9 cellular contexts compared by ENCODE assay signal in genomic region chr20:43914697-43915208, GRCh38. TPM values are rescaled to one million over a fixed set of nuclear protein-coding genes. Genes with fewer than 3 reads are reported as not detected.
DNase-seq lines count a peak whose midpoint lies in the region; ATAC-seq and TF ChIP-seq lines count a peak whose summit lies in the region.
"Had no signal": no experiment of that assay in that cellular context is flagged by ENCODE, and none has a peak within 500 bp of the region (broad histone marks: within the 10 kb centered on the region; RNA-seq: fewer than 3 reads in every experiment).

TSS of gene TOX2 (plus strand) at chr20:43914852. CDS start at chr20:43914892, 40 bp downstream.

- H3K4me3 ChIP-seq in SJSA1, result peak within 1 kb of the TSS; percentile 61
- peak within 1 kb of the TSS; percentile 55 to 71 for H3K4me3 ChIP-seq in ascending aorta
- peak within 1 kb of the TSS; percentile 57 for H3K4me3 ChIP-seq in iPS-18c (ENCODE audit: insufficient read depth, low read depth, low read length)

- no peak for TF ChIP-seq CTCF in ascending aorta (IDR thresholded peaks at IDR 0.05)

- H3K27me3 ChIP-seq in SJSA1 (replicated peaks) (no peaks in the 10 kb centered on the region), ascending aorta (no peaks in the 10 kb centered on the region)

- DNase-seq in DMS 273 (lab: John Stamatoyannopoulos, UW; ENCODE audit: unreplicated experiment) (peak; percentile 59), DMS 273 treated with DMSO at 0.1 percent for 48 hours (lab: John Stamatoyannopoulos, UW) (no peak), SJSA1 (ENCODE audit: low read depth in 1 of 2, low spot score in 2 of 2) (peak; percentile 42 to 75), ascending aorta (ENCODE audit: low spot score in 2 of 2) (peak in 1 of 2 donors; percentile 74)
- peak; percentile 44 to 53 for DNase-seq in stimulated activated CD4-positive, alpha-beta T cell treated with anti-CD3 and anti-CD28 coated beads, Interleukin-4, amount 100 ng/mL, for 4 hours

- intact Hi-C loops in ascending aorta (cut with DNase I), result loop anchor here (1.0 to 10.0 kb wide), 3 partner anchors 25 to 162 kb away; no protein-coding TSS in a partner anchor

- H3K4me1 ChIP-seq in SJSA1 (replicated peaks) (peaks cover 43% of the 10 kb centered on the region), ascending aorta (no peaks in the 10 kb centered on the region)

- ATAC-seq in HG03108 (IDR thresholded peaks at IDR 0.05; ENCODE audit: unreplicated experiment) (peak; percentile 41), HG02938 (IDR thresholded peaks at IDR 0.05; ENCODE audit: unreplicated experiment) (no peak)

- peak within 1 kb of the TSS; percentile 15 for H3K27ac ChIP-seq in SJSA1
- peak within 1 kb of the TSS in 1 of 2 donors; percentile 58 for H3K27ac ChIP-seq in ascending aorta
- H3K27ac ChIP-seq: 22Rv1 had no signal

- peaks cover 20% of the 10 kb centered on the region for H3K36me3 ChIP-seq in SJSA1
- no peaks in the 10 kb centered on the region for H3K36me3 ChIP-seq in ascending aorta

- H3K9me3 ChIP-seq in SJSA1 (replicated peaks), result no peaks in the 10 kb centered on the region
- H3K9me3 ChIP-seq in ascending aorta, result peaks cover 14 to 22% of the 10 kb centered on the region in 2 donors
- H3K9me3 ChIP-seq in iPS-18c (ENCODE audit: control insufficient read depth, insufficient read depth, low read length), result peaks cover 4% of the 10 kb centered on the region

RNA-seq across cellular contexts. Expression of gene TOX2, which starts in this region (rescaled TPM):
- total RNA-seq in SJSA1 (2014; rRNA removed; shearing (Covaris generic)), result 6.2 TPM in 2 replicates
- 47.0 TPM for total RNA-seq in ascending aorta
